8 cellular contexts compared by ENCODE assay signal in genomic region chr16:29466904-29467303, GRCh38. TPM values are rescaled to one million over a fixed set of nuclear protein-coding genes. Genes with fewer than 3 reads are reported as not detected.
A peak's percentile ranks its signal among the peaks of the same experiment; 100 is the strongest.
DNase-seq lines count a peak whose midpoint lies in the region; ATAC-seq, FAIRE-seq and TF ChIP-seq lines count a peak whose summit lies in the region.
"Not testable (repeated sequence)": the region's sequence is repeated elsewhere in the genome, so short reads cannot be mapped to it uniquely, and the experiment has no call there.

No MANE protein-coding gene starts in this region.

- H3K27me3 Mint-ChIP-seq in activated CD4-positive, alpha-beta T cell treated with anti-CD3 and anti-CD28 coated beads for 36 hours; activated naive CD8-positive, alpha-beta T cell treated with anti-CD3 and anti-CD28 coated beads, Interleukin-2, amount 10 ng/mL, durations not matched to agents 7 days and 5 days; memory B cell: not testable (repeated sequence)

- H3K4me1 Mint-ChIP-seq in activated CD4-positive, alpha-beta T cell treated with anti-CD3 and anti-CD28 coated beads for 36 hours; activated naive CD8-positive, alpha-beta T cell treated with anti-CD3 and anti-CD28 coated beads, Interleukin-2, amount 10 ng/mL, durations not matched to agents 7 days and 5 days; memory B cell; stimulated activated effector memory CD8-positive, alpha-beta T cell treated with anti-CD3 and anti-CD28 coated beads, Interleukin-12 subunit alpha, Interleukin-12 subunit beta, amount 100 ng/mL, for 72 hours: not testable (repeated sequence)

- not testable (repeated sequence) for H3K9ac ChIP-seq in PC-3 (ENCODE audit: low read length)

- H3K4me1 ChIP-seq in A549; PC-3 (ENCODE audit: insufficient read depth, low read length); right cardiac atrium (ENCODE audit: control insufficient read depth, insufficient read depth, low read length): not testable (repeated sequence)

- intact Hi-C loops in PC-3 (cut with micrococcal nuclease); activated CD4-positive, alpha-beta T cell treated with anti-CD3 and anti-CD28 coated beads for 36 hours (cut with DNase I, micrococcal nuclease); right cardiac atrium (cut with DNase I): not testable (repeated sequence)

- TF ChIP-seq RAD21 in A549 (conservative IDR thresholded peaks at IDR 0.05 in 1 of 2, IDR thresholded peaks at IDR 0.05 in 1 of 2) = not testable (repeated sequence)

- not testable (repeated sequence) for H3K79me2 ChIP-seq in PC-3 (ENCODE audit: low read length)

- not testable (repeated sequence) for TF ChIP-seq EP300 in A549 (IDR thresholded peaks at IDR 0.05)

- not testable (repeated sequence) for H3K4me2 ChIP-seq in A549; PC-3 (ENCODE audit: low read length)

- not testable (repeated sequence) for DNase-seq in A549 (ENCODE audit: low read depth in 1 of 2, low spot score in 1 of 2); PC-3; activated CD4-positive, alpha-beta T cell treated with anti-CD3 and anti-CD28 coated beads for 36 hours; activated naive CD8-positive, alpha-beta T cell treated with anti-CD3 and anti-CD28 coated beads, Interleukin-2, amount 10 ng/mL, durations not matched to agents 7 days and 5 days; right cardiac atrium; memory B cell (ENCODE audit: low spot score in 2 of 2); stimulated activated effector memory CD8-positive, alpha-beta T cell treated with anti-CD3 and anti-CD28 coated beads, Interleukin-12 subunit alpha, Interleukin-12 subunit beta, amount 100 ng/mL, for 72 hours (ENCODE audit: low spot score in 2 of 2)

- H3K27ac Mint-ChIP-seq in activated CD4-positive, alpha-beta T cell treated with anti-CD3 and anti-CD28 coated beads for 36 hours; activated naive CD8-positive, alpha-beta T cell treated with anti-CD3 and anti-CD28 coated beads, Interleukin-2, amount 10 ng/mL, durations not matched to agents 7 days and 5 days; memory B cell; stimulated activated effector memory CD8-positive, alpha-beta T cell treated with anti-CD3 and anti-CD28 coated beads, Interleukin-12 subunit alpha, Interleukin-12 subunit beta, amount 100 ng/mL, for 72 hours: not testable (repeated sequence)

- not testable (repeated sequence) for H3K9me3 Mint-ChIP-seq in activated CD4-positive, alpha-beta T cell treated with anti-CD3 and anti-CD28 coated beads for 36 hours (ENCODE audit: low read depth); activated naive CD8-positive, alpha-beta T cell treated with anti-CD3 and anti-CD28 coated beads, Interleukin-2, amount 10 ng/mL, durations not matched to agents 7 days and 5 days; memory B cell; stimulated activated effector memory CD8-positive, alpha-beta T cell treated with anti-CD3 and anti-CD28 coated beads, Interleukin-12 subunit alpha, Interleukin-12 subunit beta, amount 100 ng/mL, for 72 hours

- H4K20me1 ChIP-seq in PC-3 (ENCODE audit: low read length) = not testable (repeated sequence)

- CTCF ChIA-PET in A549 (lab: Yijun Ruan, JAX); PC-3 (lab: Charles Lee); activated CD4-positive, alpha-beta T cell treated with anti-CD3 and anti-CD28 coated beads for 36 hours (lab: Charles Lee): not testable (repeated sequence)

- POLR2A ChIA-PET in A549 (lab: Yijun Ruan, JAX); PC-3 (lab: Charles Lee; ENCODE audit: unreplicated experiment); activated CD4-positive, alpha-beta T cell treated with anti-CD3 and anti-CD28 coated beads for 36 hours (lab: Charles Lee); activated naive CD8-positive, alpha-beta T cell treated with anti-CD3 and anti-CD28 coated beads, Interleukin-2, amount 10 ng/mL, durations not matched to agents 7 days and 5 days (lab: Charles Lee): not testable (repeated sequence)

- not testable (repeated sequence) for H3K27me3 ChIP-seq in PC-3 (ENCODE audit: low read length); right cardiac atrium (ENCODE audit: control insufficient read depth, insufficient read depth)

- not testable (repeated sequence) for H3K36me3 ChIP-seq in PC-3 (ENCODE audit: low read depth, low read length)

- H3K9me2 ChIP-seq in PC-3 (replicated peaks; ENCODE audit: low read length) = not testable (repeated sequence)

- not testable (repeated sequence) for H3F3A ChIP-seq in PC-3 (ENCODE audit: low read length, unreplicated experiment)

- not testable (repeated sequence) for H3K4me3 Mint-ChIP-seq in activated CD4-positive, alpha-beta T cell treated with anti-CD3 and anti-CD28 coated beads for 36 hours; activated naive CD8-positive, alpha-beta T cell treated with anti-CD3 and anti-CD28 coated beads, Interleukin-2, amount 10 ng/mL, durations not matched to agents 7 days and 5 days; memory B cell; stimulated activated effector memory CD8-positive, alpha-beta T cell treated with anti-CD3 and anti-CD28 coated beads, Interleukin-12 subunit alpha, Interleukin-12 subunit beta, amount 100 ng/mL, for 72 hours

- not testable (repeated sequence) for H3K9me3 ChIP-seq in A549; PC-3 (ENCODE audit: low read length); right cardiac atrium (ENCODE audit: control insufficient read depth, low read length)

- FAIRE-seq in A549 (lab: Jason Lieb, UNC) = not testable (repeated sequence)

- not testable (repeated sequence) for TF ChIP-seq POLR2A in A549 (IDR thresholded peaks at IDR 0.05; ENCODE audit: low read length)

- no CpG with 5 or more reads among the region's 33 CpGs for WGBS in A549 (ENCODE audit: missing lambda C conversion rate)
- no CpG with 5 or more reads among the region's 33 CpGs for WGBS in right cardiac atrium

- not testable (repeated sequence) for BruUV-seq in PC-3 (replicated peaks; lab: Mats Ljungman, UMichigan)

- not testable (repeated sequence) for H3K27ac ChIP-seq in A549; PC-3 (ENCODE audit: low read length); right cardiac atrium (ENCODE audit: low read length)

- peak; percentile 56 to 67 for ATAC-seq in A549
- ATAC-seq in PC-3 = peak; percentile 16
- ATAC-seq in activated CD4-positive, alpha-beta T cell treated with anti-CD3 and anti-CD28 coated beads for 36 hours = peak; percentile 55
- ATAC-seq in activated naive CD8-positive, alpha-beta T cell treated with anti-CD3 and anti-CD28 coated beads, Interleukin-2, amount 10 ng/mL, durations not matched to agents 7 days and 5 days (ENCODE audit: low read depth) = peak; percentile 66
- ATAC-seq in esophagus mucosa = peak; percentile 16
- peak; percentile 1 to 33 for ATAC-seq in right cardiac atrium
- ATAC-seq in memory B cell (ENCODE audit: low read depth) = peak; percentile 19
- peak; percentile 71 for ATAC-seq in stimulated activated effector memory CD8-positive, alpha-beta T cell treated with anti-CD3 and anti-CD28 coated beads, Interleukin-12 subunit alpha, Interleukin-12 subunit beta, amount 100 ng/mL, for 72 hours

- H3K4me3 ChIP-seq in A549; PC-3 (ENCODE audit: low read length); right cardiac atrium (ENCODE audit: low read length): not testable (repeated sequence)

- H2AFZ ChIP-seq in PC-3 (ENCODE audit: low read length) = not testable (repeated sequence)

- H3K36me3 Mint-ChIP-seq in activated CD4-positive, alpha-beta T cell treated with anti-CD3 and anti-CD28 coated beads for 36 hours (ENCODE audit: low read depth); activated naive CD8-positive, alpha-beta T cell treated with anti-CD3 and anti-CD28 coated beads, Interleukin-2, amount 10 ng/mL, durations not matched to agents 7 days and 5 days; memory B cell; stimulated activated effector memory CD8-positive, alpha-beta T cell treated with anti-CD3 and anti-CD28 coated beads, Interleukin-12 subunit alpha, Interleukin-12 subunit beta, amount 100 ng/mL, for 72 hours: not testable (repeated sequence)

- not testable (repeated sequence) for TF ChIP-seq CTCF in A549 (IDR thresholded peaks at IDR 0.05); PC-3 (conservative IDR thresholded peaks at IDR 0.05; ENCODE audit: low read depth, low read length)

RNA-seq across cellular contexts. Expression of gene SULT1A4, which starts 7.2 kb away (rescaled TPM):
- polyA plus RNA-seq in A549 (2011; rRNA removed) = 2.5 and 5.8 TPM in 2 replicates
- 2.8 and 2.9 TPM in 2 replicates for polyA plus RNA-seq in A549 (2012; cell fraction: cytosol; rRNA removed)
- 3.7 and 13.2 TPM in 2 replicates for polyA plus RNA-seq in A549 (2012; cell fraction: nucleus; rRNA removed)
- 23.4 to 25.9 TPM (median 25.5 TPM) in 3 replicates for polyA plus RNA-seq in A549 (2017; fragmentation: RNase III; extraction: RNeasy Plus Mini Kit Qiagen cat#74134 plus additional on column Dnase treatment)
- 1.2 and 2.5 TPM in 2 replicates for polyA minus RNA-seq in A549 (2011; rRNA and poly(A)+ RNA removed)
- total RNA-seq in PC-3 (2014; rRNA removed) = 0.40 and 8.3 TPM in 2 replicates
- total RNA-seq in activated CD4-positive, alpha-beta T cell treated with anti-CD3 and anti-CD28 coated beads for 36 hours = 1 to 10 TPM; 1.3 to 1.8 TPM
- 1 to 10 TPM; 1.5 to 2.4 TPM for total RNA-seq in activated naive CD8-positive, alpha-beta T cell treated with anti-CD3 and anti-CD28 coated beads, Interleukin-2, amount 10 ng/mL, durations not matched to agents 7 days and 5 days
- total RNA-seq in esophagus mucosa = 2.2 TPM
- total RNA-seq in right cardiac atrium = 1 to 10 TPM; 3.3 to 5.6 (median 3.7) TPM
- polyA plus RNA-seq in right cardiac atrium = 17.0 TPM

RNA-seq across cellular contexts. Expression of gene SLX1B, which starts 12.6 kb away (rescaled TPM):
- 15.8 and 24.6 TPM in 2 replicates for polyA plus RNA-seq in A549 (2011; rRNA removed)
- polyA plus RNA-seq in A549 (2012; cell fraction: cytosol; rRNA removed) = 46.4 and 92.0 TPM in 2 replicates
- polyA plus RNA-seq in A549 (2012; cell fraction: nucleus; rRNA removed) = 122 and 239 TPM in 2 replicates
- polyA plus RNA-seq in A549 (2017; fragmentation: RNase III; extraction: RNeasy Plus Mini Kit Qiagen cat#74134 plus additional on column Dnase treatment) = 41.8 to 48.9 TPM (median 48.4 TPM) in 3 replicates
- 7.8 and 15.3 TPM in 2 replicates for polyA minus RNA-seq in A549 (2011; rRNA and poly(A)+ RNA removed)
- 11.2 and 23.0 TPM in 2 replicates for total RNA-seq in PC-3 (2014; rRNA removed)
- total RNA-seq in activated CD4-positive, alpha-beta T cell treated with anti-CD3 and anti-CD28 coated beads for 36 hours = 100 to 1,000 TPM in 1 of 2 experiments, 10 to 100 TPM in 1; 66.8 to 125 TPM
- 10 to 100 TPM; 19.9 to 68.2 TPM for total RNA-seq in activated naive CD8-positive, alpha-beta T cell treated with anti-CD3 and anti-CD28 coated beads, Interleukin-2, amount 10 ng/mL, durations not matched to agents 7 days and 5 days
- 24.3 TPM for total RNA-seq in esophagus mucosa
- total RNA-seq in right cardiac atrium = 10 to 100 TPM; 12.4 to 20.7 (median 19.5) TPM
- 15.0 TPM for polyA plus RNA-seq in right cardiac atrium

RNA-seq across cellular contexts. Expression of gene BOLA2, which starts 12.8 kb away (rescaled TPM):
- 19.3 and 25.3 TPM in 2 replicates for polyA plus RNA-seq in A549 (2011; rRNA removed)
- polyA plus RNA-seq in A549 (2012; cell fraction: cytosol; rRNA removed) = 96.6 and 125 TPM in 2 replicates
- 50.2 and 67.2 TPM in 2 replicates for polyA plus RNA-seq in A549 (2012; cell fraction: nucleus; rRNA removed)
- 11.5 to 12.5 TPM (median 11.6 TPM) in 3 replicates for polyA plus RNA-seq in A549 (2017; fragmentation: RNase III; extraction: RNeasy Plus Mini Kit Qiagen cat#74134 plus additional on column Dnase treatment)
- 4.1 and 7.9 TPM in 2 replicates for polyA minus RNA-seq in A549 (2011; rRNA and poly(A)+ RNA removed)
- total RNA-seq in PC-3 (2014; rRNA removed) = 93.1 and 150 TPM in 2 replicates
- 10 to 100 TPM; 10.8 to 20.3 TPM for total RNA-seq in activated CD4-positive, alpha-beta T cell treated with anti-CD3 and anti-CD28 coated beads for 36 hours
- 10 to 100 TPM in 1 of 2 experiments, 1 to 10 TPM in 1; 8.6 to 12.1 TPM for total RNA-seq in activated naive CD8-positive, alpha-beta T cell treated with anti-CD3 and anti-CD28 coated beads, Interleukin-2, amount 10 ng/mL, durations not matched to agents 7 days and 5 days
- total RNA-seq in esophagus mucosa = 6.1 TPM
- 1 to 10 TPM; 2.5 to 7.8 (median 4.7) TPM for total RNA-seq in right cardiac atrium
- polyA plus RNA-seq in right cardiac atrium = 15.3 TPM

RNA-seq across cellular contexts. Expression of gene NPIPB12, which starts 39.3 kb away (rescaled TPM):
- polyA plus RNA-seq in A549 (2011; rRNA removed) = 21.1 and 26.7 TPM in 2 replicates
- polyA plus RNA-seq in A549 (2012; cell fraction: cytosol; rRNA removed) = 20.8 and 24.4 TPM in 2 replicates
- 169 and 179 TPM in 2 replicates for polyA plus RNA-seq in A549 (2012; cell fraction: nucleus; rRNA removed)
- polyA plus RNA-seq in A549 (2017; fragmentation: RNase III; extraction: RNeasy Plus Mini Kit Qiagen cat#74134 plus additional on column Dnase treatment) = 26.0 to 35.1 TPM (median 27.6 TPM) in 3 replicates
- polyA minus RNA-seq in A549 (2011; rRNA and poly(A)+ RNA removed) = 14.5 and 24.5 TPM in 2 replicates
- total RNA-seq in PC-3 (2014; rRNA removed) = 17.3 and 36.6 TPM in 2 replicates
- total RNA-seq in activated CD4-positive, alpha-beta T cell treated with anti-CD3 and anti-CD28 coated beads for 36 hours = 10 to 100 TPM; 42.1 to 44.3 TPM
- total RNA-seq in activated naive CD8-positive, alpha-beta T cell treated with anti-CD3 and anti-CD28 coated beads, Interleukin-2, amount 10 ng/mL, durations not matched to agents 7 days and 5 days = 100 to 1,000 TPM; 105 to 121 TPM
- total RNA-seq in esophagus mucosa = 18.8 TPM
- total RNA-seq in right cardiac atrium = 10 to 100 TPM; 20.4 to 32.6 (median 24.6) TPM
- polyA plus RNA-seq in right cardiac atrium = 19.1 TPM

Comparison
In these comparisons a context has a peak if more than half of its experiments do, and no peak if none do; other contexts are left out.
1. ATAC-seq: peak in every context shown above with its lines; median percentile 71 in stimulated activated effector memory CD8-positive, alpha-beta T cell treated with anti-CD3 and anti-CD28 coated beads, Interleukin-12 subunit alpha, Interleukin-12 subunit beta, amount 100 ng/mL, for 72 hours; 66 in activated naive CD8-positive, alpha-beta T cell treated with anti-CD3 and anti-CD28 coated beads, Interleukin-2, amount 10 ng/mL, durations not matched to agents 7 days and 5 days; 62 in A549; 55 in activated CD4-positive, alpha-beta T cell treated with anti-CD3 and anti-CD28 coated beads for 36 hours; 19 in memory B cell; 17 in right cardiac atrium; 16 in PC-3; 16 in esophagus mucosa.